ENCODE assay signal across 8 cellular contexts in the genomic region with DNA sequence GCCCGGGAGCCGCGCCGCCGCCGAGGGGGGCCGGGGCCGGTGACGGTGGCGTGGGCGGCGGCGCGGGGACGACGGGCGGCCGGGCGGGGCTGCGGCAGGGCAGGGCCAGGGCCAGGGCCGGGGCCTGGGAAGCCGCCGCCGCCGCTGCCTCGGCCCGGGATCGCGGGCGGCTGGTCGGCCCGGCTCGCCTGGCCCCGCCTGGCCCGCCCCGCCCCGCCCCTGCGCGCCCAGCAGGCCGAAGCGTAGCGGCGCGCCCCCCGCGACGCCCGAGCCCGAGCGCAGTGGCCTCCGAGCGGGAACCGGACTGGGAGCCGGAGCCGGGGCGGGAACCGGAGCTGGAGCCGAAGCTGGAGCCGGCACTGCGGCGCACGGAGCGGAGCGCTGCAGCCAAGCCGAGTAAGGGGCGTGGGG. TPM values are rescaled to one million over a fixed set of nuclear protein-coding genes. Genes with fewer than 3 reads are reported as not detected.
A peak's percentile ranks its signal among the peaks of the same experiment; 100 is the strongest.
DNase-seq lines count a peak whose midpoint lies in the region; ATAC-seq and TF ChIP-seq lines count a peak whose summit lies in the region.

A gene with protein sequence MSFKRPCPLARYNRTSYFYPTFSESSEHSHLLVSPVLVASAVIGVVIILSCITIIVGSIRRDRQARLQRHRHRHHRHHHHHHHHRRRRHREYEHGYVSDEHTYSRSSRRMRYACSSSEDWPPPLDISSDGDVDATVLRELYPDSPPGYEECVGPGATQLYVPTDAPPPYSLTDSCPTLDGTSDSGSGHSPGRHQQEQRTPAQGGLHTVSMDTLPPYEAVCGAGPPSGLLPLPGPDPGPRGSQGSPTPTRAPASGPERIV (plus strand): TSS at position 260 of the 411 bp plus-strand sequence. CDS start 10,382 bp downstream, outside the sequence.

- peaks cover 82% of the 10 kb centered on the region for H3K27me3 Mint-ChIP-seq in activated T-cell treated with anti-CD3 and anti-CD28 coated beads, Interleukin-2, amount 50 U/mL, for 72 hours (ENCODE audit: low read depth)

- peak within 1 kb of the TSS; percentile 21 to 59 for H3K4me3 Mint-ChIP-seq in activated T-cell treated with anti-CD3 and anti-CD28 coated beads, Interleukin-2, amount 50 U/mL, for 72 hours

- peaks cover 8% of the 10 kb centered on the region for H3K4me1 Mint-ChIP-seq in activated T-cell treated with anti-CD3 and anti-CD28 coated beads, Interleukin-2, amount 50 U/mL, for 72 hours (ENCODE audit: low read depth)

- H3K27ac Mint-ChIP-seq in activated T-cell treated with anti-CD3 and anti-CD28 coated beads, Interleukin-2, amount 50 U/mL, for 72 hours = no peak within 1 kb of the TSS

- peak; percentile 60 to 69 for ATAC-seq in activated T-cell treated with anti-CD3 and anti-CD28 coated beads, Interleukin-2, amount 50 U/mL, for 72 hours (replicated peaks in 1 of 2)
- peak; percentile 67 for ATAC-seq in body of pancreas
- ATAC-seq in HG02678 (IDR thresholded peaks at IDR 0.05; ENCODE audit: unreplicated experiment) = no peak
- no peak for ATAC-seq in GM21360 (IDR thresholded peaks at IDR 0.05; ENCODE audit: unreplicated experiment)

- TF ChIP-seq CTCF in body of pancreas (IDR thresholded peaks at IDR 0.05) (no peak), kidney epithelial cell (IDR thresholded peaks at IDR 0.05; ENCODE audit: insufficient read depth, low read length, poor library complexity, severe bottlenecking) (no peak), thyroid gland (IDR thresholded peaks at IDR 0.05) (no peak)

- H3K9me3 ChIP-seq in body of pancreas = no peaks in the 10 kb centered on the region
- H3K9me3 ChIP-seq in thyroid gland = no peaks in the 10 kb centered on the region

- peaks cover 0 to 19% of the 10 kb centered on the region in 2 donors for H3K27me3 ChIP-seq in body of pancreas
- H3K27me3 ChIP-seq in kidney epithelial cell (ENCODE audit: control insufficient read depth, insufficient read depth, low read length) = no peaks in the 10 kb centered on the region
- no peaks in the 10 kb centered on the region for H3K27me3 ChIP-seq in thyroid gland

- intact Hi-C loops in body of pancreas (cut with DNase I) = no loop called here
- intact Hi-C loops in thyroid gland (cut with DNase I) = no loop called here

- no peak within 1 kb of the TSS for H3K27ac ChIP-seq in body of pancreas
- no peak within 1 kb of the TSS for H3K27ac ChIP-seq in thyroid gland

- no peak for TF ChIP-seq POLR2A in body of pancreas (IDR thresholded peaks at IDR 0.05)
- no peak for TF ChIP-seq POLR2A in thyroid gland (IDR thresholded peaks at IDR 0.05)

- H3K36me3 ChIP-seq in body of pancreas (replicated peaks in 1 of 2; ENCODE audit: insufficient read depth in 1 of 2, low read depth in 2 of 2) = no peaks in the 10 kb centered on the region
- H3K36me3 ChIP-seq in kidney epithelial cell (ENCODE audit: control insufficient read depth, insufficient read depth, low read length) = no peaks in the 10 kb centered on the region
- no peaks in the 10 kb centered on the region for H3K36me3 ChIP-seq in thyroid gland

- H3K4me3 ChIP-seq in body of pancreas = no peak within 1 kb of the TSS
- H3K4me3 ChIP-seq in kidney epithelial cell (ENCODE audit: low read depth, low read length) = peak within 1 kb of the TSS; percentile 42
- peak within 1 kb of the TSS in 1 of 3 donors; percentile 59 for H3K4me3 ChIP-seq in thyroid gland (replicated peaks in 1 of 3)

- no peaks in the 10 kb centered on the region for H3K9me3 Mint-ChIP-seq in activated T-cell treated with anti-CD3 and anti-CD28 coated beads, Interleukin-2, amount 50 U/mL, for 72 hours

- no peaks in the 10 kb centered on the region for H3K36me3 Mint-ChIP-seq in activated T-cell treated with anti-CD3 and anti-CD28 coated beads, Interleukin-2, amount 50 U/mL, for 72 hours (ENCODE audit: insufficient read depth in 2 of 2)

- WGBS in body of pancreas, 2 donors = 0% methylated on average over 57 of the region's 66 CpGs; no CpG with 5 or more reads in 1 of the 2 donors
- WGBS in thyroid gland, 2 donors = no CpG with 5 or more reads among the region's 66 CpGs

- DNase-seq in activated T-cell treated with anti-CD3 and anti-CD28 coated beads, Interleukin-2, amount 50 U/mL, for 72 hours = peak; percentile 19 to 29
- no peak for DNase-seq in activated T-cell treated with anti-CD3 and anti-CD28 coated beads, Interleukin-2, amount 50 U/mL, for 1 hour
- DNase-seq in body of pancreas (peak in 2 of 4 donors; percentile 9 to 36), kidney epithelial cell (ENCODE audit: low read depth) (no peak), thyroid gland (peak; percentile 42 to 49), NCI-H774 (lab: John Stamatoyannopoulos, UW) (no peak)

- H3K4me1 ChIP-seq in body of pancreas (peaks cover 16% of the 10 kb centered on the region), thyroid gland (peaks cover 11 to 21% of the 10 kb centered on the region in 2 donors)

RNA-seq across cellular contexts. Expression of the gene that starts here (rescaled TPM):
- total RNA-seq in activated T-cell treated with anti-CD3 and anti-CD28 coated beads, Interleukin-2, amount 50 U/mL, for 72 hours = not detected
- total RNA-seq in body of pancreas = not detected
- 6.7 and 8.8 TPM in 2 replicates for total RNA-seq in kidney epithelial cell
- under 1 TPM in 2 of 4 donors, not detected in 2; 0.38 to 0.54 TPM for total RNA-seq in thyroid gland

Comparison
In these comparisons a context has a peak if more than half of its experiments do, and no peak if none do; other contexts are left out.
1. Peak in DNase-seq and ATAC-seq in activated T-cell treated with anti-CD3 and anti-CD28 coated beads, Interleukin-2, amount 50 U/mL, for 72 hours; RNA of the gene not detected or under 1 TPM.
2. Peak in ATAC-seq in body of pancreas; RNA of the gene not detected or under 1 TPM.
3. Peak in DNase-seq in thyroid gland; RNA of the gene not detected or under 1 TPM.